ENCODE assay signal across 8 cellular contexts in genomic region chr2:189798312-189799029, GRCh38. TPM values are rescaled to one million over a fixed set of nuclear protein-coding genes. Genes with fewer than 3 reads are reported as not detected.
A peak's percentile ranks its signal among the peaks of the same experiment; 100 is the strongest.
DNase-seq lines count a peak whose midpoint lies in the region; ATAC-seq, FAIRE-seq and TF ChIP-seq lines count a peak whose summit lies in the region.

No MANE protein-coding gene starts in this region.

- H3K4me2 ChIP-seq in astrocyte (ENCODE audit: low read length): no peak overlapping the region

- H3K27me3 Mint-ChIP-seq in astrocyte (ENCODE audit: low read depth, unreplicated experiment): no peaks in the 10 kb centered on the region

- peaks cover 11% of the 10 kb centered on the region for H3K4me1 Mint-ChIP-seq in astrocyte (ENCODE audit: low read depth, unreplicated experiment)

- FAIRE-seq in astrocyte (lab: Jason Lieb, UNC): peak; percentile 75

- peak; percentile 27 for DNase-seq in NCI-H2171 treated with DMSO at 0.1 percent for 48 hours (lab: John Stamatoyannopoulos, UW)
- DNase-seq in NCI-H2171 (lab: John Stamatoyannopoulos, UW): no peak
- DNase-seq in NAMALWA (ENCODE audit: low spot score): peak; percentile 64
- peak; percentile 35 for DNase-seq in astrocyte (ENCODE audit: low read depth)
- DNase-seq in SK-N-DZ (ENCODE audit: low spot score): no peak

- H3K9me3 ChIP-seq in astrocyte (ENCODE audit: insufficient read depth, low read depth, low read length): no peaks in the 10 kb centered on the region

- H4K20me1 ChIP-seq in astrocyte (ENCODE audit: insufficient read depth, low read length): peaks cover 10% of the 10 kb centered on the region

- TF ChIP-seq CTCF in astrocyte (IDR thresholded peaks at IDR 0.05; ENCODE audit: insufficient read depth, low read depth, low read length): peak; percentile 34

- H3K4me3 Mint-ChIP-seq in astrocyte (ENCODE audit: unreplicated experiment): no peak overlapping the region

- no peak overlapping the region for H2AFZ ChIP-seq in astrocyte (ENCODE audit: low read depth, low read length)

- H3K4me3 ChIP-seq in astrocyte (ENCODE audit: insufficient read depth, low read depth, low read length): no peak overlapping the region

- H3K27me3 ChIP-seq in astrocyte (ENCODE audit: insufficient read depth, low read length) (no peaks in the 10 kb centered on the region), layer of hippocampus (ENCODE audit: control insufficient read depth, insufficient read depth, low read length) (no peaks in the 10 kb centered on the region)

- H3K9me3 Mint-ChIP-seq in astrocyte (ENCODE audit: unreplicated experiment): no peaks in the 10 kb centered on the region

- ATAC-seq in GM21825 (IDR thresholded peaks at IDR 0.05; ENCODE audit: unreplicated experiment): peak; percentile 71
- ATAC-seq in HG03457 (IDR thresholded peaks at IDR 0.05; ENCODE audit: unreplicated experiment): no peak

- peaks cover 13% of the 10 kb centered on the region for H3K4me1 ChIP-seq in astrocyte (ENCODE audit: insufficient read depth, low read length)

- H3K27ac ChIP-seq in astrocyte (ENCODE audit: low read depth, low read length): no peak overlapping the region
- peak overlapping the region; percentile 54 for H3K27ac ChIP-seq in layer of hippocampus (ENCODE audit: low read depth, low read length)

- H3K79me2 ChIP-seq in astrocyte (ENCODE audit: insufficient read depth, low read length): peaks cover 8% of the 10 kb centered on the region

- H3K36me3 Mint-ChIP-seq in astrocyte (ENCODE audit: low read depth, unreplicated experiment): no peaks in the 10 kb centered on the region

- no peak overlapping the region for H3K27ac Mint-ChIP-seq in astrocyte (ENCODE audit: unreplicated experiment)

- H3K36me3 ChIP-seq in astrocyte (ENCODE audit: insufficient read depth, low read length): peaks cover 5% of the 10 kb centered on the region

- H3K9ac ChIP-seq in astrocyte (ENCODE audit: low read length): no peak overlapping the region

RNA-seq across cellular contexts. Expression of gene PMS1, which starts 14.2 kb away (rescaled TPM):
- 17.9 and 27.5 TPM in 2 replicates for total RNA-seq in astrocyte
- 27.2 and 35.6 TPM in 2 replicates for polyA plus RNA-seq in SK-N-DZ (2014; cell fraction: cytosol; rRNA removed)
- 54.3 and 64.5 TPM in 2 replicates for polyA plus RNA-seq in SK-N-DZ (2014; cell fraction: nucleus; rRNA removed)

RNA-seq across cellular contexts. Expression of gene ORMDL1, which starts 14.3 kb away (rescaled TPM):
- total RNA-seq in astrocyte: 47.5 and 49.3 TPM in 2 replicates
- 88.3 and 94.2 TPM in 2 replicates for polyA plus RNA-seq in SK-N-DZ (2014; cell fraction: cytosol; rRNA removed)
- 234 and 280 TPM in 2 replicates for polyA plus RNA-seq in SK-N-DZ (2014; cell fraction: nucleus; rRNA removed)

RNA-seq across cellular contexts. Expression of gene OSGEPL1, which starts 35.9 kb away (rescaled TPM):
- 3.0 and 4.1 TPM in 2 replicates for total RNA-seq in astrocyte
- 23.0 and 26.6 TPM in 2 replicates for polyA plus RNA-seq in SK-N-DZ (2014; cell fraction: cytosol; rRNA removed)
- 34.5 and 34.6 TPM in 2 replicates for polyA plus RNA-seq in SK-N-DZ (2014; cell fraction: nucleus; rRNA removed)

Comparison
In these comparisons a context has a peak if more than half of its experiments do, and no peak if none do; other contexts are left out.
1. DNase-seq: peak in NCI-H2171 treated with DMSO at 0.1 percent for 48 hours (single experiment), NAMALWA (single experiment) and astrocyte (single experiment); none in NCI-H2171 (single experiment) and SK-N-DZ (single experiment).